ENCODE assay signal across 10 cellular contexts in the genomic region with DNA sequence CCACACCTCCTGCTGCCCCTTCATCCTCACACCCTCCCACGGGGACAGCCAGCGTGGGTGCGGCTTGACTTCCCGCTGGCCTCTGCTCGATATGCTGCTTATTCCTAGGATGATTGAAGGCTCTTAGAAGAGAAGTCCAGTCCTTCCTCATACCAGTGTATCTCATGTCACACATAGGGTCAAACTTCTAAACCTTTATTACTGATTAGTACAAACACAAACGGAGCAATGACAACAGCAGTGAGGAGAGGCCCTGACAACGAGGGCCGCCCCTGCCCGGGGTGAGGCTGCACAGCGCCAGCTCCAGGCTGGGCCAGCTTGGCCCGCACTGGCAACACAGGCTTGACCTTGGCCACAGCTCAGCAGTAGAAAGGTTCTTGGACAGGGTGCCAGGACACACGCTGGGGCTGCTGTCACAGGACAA. TPM values are rescaled to one million over a fixed set of nuclear protein-coding genes. Genes with fewer than 3 reads are reported as not detected.
DNase-seq lines count a peak whose midpoint lies in the region; ATAC-seq, FAIRE-seq and TF ChIP-seq lines count a peak whose summit lies in the region.
"Had no signal": no experiment of that assay in that cellular context is flagged by ENCODE, and none has a peak within 500 bp of the region (broad histone marks: within the 10 kb centered on the region; RNA-seq: fewer than 3 reads in every experiment).

No MANE protein-coding gene starts in this region.

- no peak for DNase-seq in activated T-cell treated with anti-CD3 and anti-CD28 coated beads, Interleukin-2, amount 50 U/mL, for 72 hours
- DNase-seq in activated T-cell treated with anti-CD3 and anti-CD28 coated beads, Interleukin-2, amount 50 U/mL, for 1 hour: no peak
- peak; percentile 91 to 94 (median 94) for DNase-seq in body of pancreas
- DNase-seq in medulla oblongata (ENCODE audit: extremely low spot score): peak; percentile 58
- peak; percentile 86 for DNase-seq in testis
- no peak for DNase-seq in NCI-H187 treated with DMSO at 0.1 percent for 48 hours (lab: John Stamatoyannopoulos, UW)
- no peak for DNase-seq in urothelium cell line (ENCODE audit: low spot score)
- DNase-seq in dedifferentiated amniotic fluid mesenchymal stem cell (ENCODE audit: extremely low spot score): no peak
- DNase-seq: NCI-H1048 had no signal

- no peak for FAIRE-seq in urothelium cell line (lab: Jason Lieb, UNC)

- H3K4me1 Mint-ChIP-seq in activated T-cell treated with anti-CD3 and anti-CD28 coated beads, Interleukin-2, amount 50 U/mL, for 72 hours (ENCODE audit: low read depth): peaks cover 48% of the 10 kb centered on the region

- H3K27ac ChIP-seq in body of pancreas (peak overlapping the region; percentile 93 to 98 (median 95)), testis (peak overlapping the region; percentile 51 to 79)

- no peaks in the 10 kb centered on the region for H3K27me3 ChIP-seq in body of pancreas
- no peaks in the 10 kb centered on the region for H3K27me3 ChIP-seq in testis

- H3K27ac Mint-ChIP-seq in activated T-cell treated with anti-CD3 and anti-CD28 coated beads, Interleukin-2, amount 50 U/mL, for 72 hours: peak overlapping the region; percentile 97

- peaks cover 75% of the 10 kb centered on the region for H3K4me1 ChIP-seq in body of pancreas
- H3K4me1 ChIP-seq in testis: peaks cover 22% of the 10 kb centered on the region

- peak overlapping the region; percentile 89 to 97 for H3K4me3 Mint-ChIP-seq in activated T-cell treated with anti-CD3 and anti-CD28 coated beads, Interleukin-2, amount 50 U/mL, for 72 hours

- no peak overlapping the region for H3K4me3 ChIP-seq in body of pancreas
- H3K4me3 ChIP-seq in testis: no peak overlapping the region

- TF ChIP-seq CTCF in body of pancreas (IDR thresholded peaks at IDR 0.05) (peak in 1 of 7 experiments; percentile 17), testis (IDR thresholded peaks at IDR 0.05) (no peak)

- H3K9me3 Mint-ChIP-seq in activated T-cell treated with anti-CD3 and anti-CD28 coated beads, Interleukin-2, amount 50 U/mL, for 72 hours: no peaks in the 10 kb centered on the region

- peaks cover 10% of the 10 kb centered on the region in 2 donors for H3K36me3 Mint-ChIP-seq in activated T-cell treated with anti-CD3 and anti-CD28 coated beads, Interleukin-2, amount 50 U/mL, for 72 hours (ENCODE audit: insufficient read depth in 2 of 2)

- H3K27me3 Mint-ChIP-seq in activated T-cell treated with anti-CD3 and anti-CD28 coated beads, Interleukin-2, amount 50 U/mL, for 72 hours (ENCODE audit: low read depth): no peaks in the 10 kb centered on the region

- TF ChIP-seq POLR2A in body of pancreas (IDR thresholded peaks at IDR 0.05): peak in 2 of 3 donors; percentile 63 to 68
- TF ChIP-seq POLR2A in testis (IDR thresholded peaks at IDR 0.05): no peak

- no peak for ATAC-seq in activated T-cell treated with anti-CD3 and anti-CD28 coated beads, Interleukin-2, amount 50 U/mL, for 72 hours (replicated peaks in 1 of 2)
- peak; percentile 61 for ATAC-seq in body of pancreas

- H3K36me3 ChIP-seq in body of pancreas (replicated peaks in 1 of 2; ENCODE audit: insufficient read depth in 1 of 2, low read depth in 2 of 2) (peaks cover under 1 to 16% of the 10 kb centered on the region in 2 donors), testis (ENCODE audit: low read depth, missing control alignments) (no peaks in the 10 kb centered on the region)

- WGBS in body of pancreas, 2 donors: 7 to 11% methylated on average over 9 to 12 of the region's 12 CpGs
- WGBS in testis, 2 donors: 51 to 73% methylated on average over 4 to 12 of the region's 12 CpGs

- intact Hi-C loops in body of pancreas (cut with DNase I) (no loop called here), testis (cut with DNase I; ENCODE audit: low total_unique reads) (no loop called here)

- H3K9me3 ChIP-seq in body of pancreas: no peaks in the 10 kb centered on the region
- H3K9me3 ChIP-seq in testis: no peaks in the 10 kb centered on the region

RNA-seq across cellular contexts. Expression of a gene that starts 3.7 kb away (rescaled TPM):
- total RNA-seq in activated T-cell treated with anti-CD3 and anti-CD28 coated beads, Interleukin-2, amount 50 U/mL, for 72 hours: 100 to 1,000 TPM; 135 to 136 TPM
- total RNA-seq in body of pancreas (10 to 100 TPM; 36.6 to 59.0 TPM), testis (10 to 100 TPM; 50.8 to 78.0 TPM)
- polyA plus RNA-seq in testis (ENCODE audit: insufficient read depth, low read depth, low replicate concordance): 138 TPM

RNA-seq across cellular contexts. Expression of a gene that starts 3.9 kb away (rescaled TPM):
- total RNA-seq in activated T-cell treated with anti-CD3 and anti-CD28 coated beads, Interleukin-2, amount 50 U/mL, for 72 hours: 1 to 10 TPM; 5.8 to 7.0 TPM
- 1 to 10 TPM in 1 of 2 donors, under 1 TPM in 1; 0.33 to 5.2 TPM for total RNA-seq in body of pancreas
- total RNA-seq in testis: 10 to 100 TPM in 1 of 2 donors, 1 to 10 TPM in 1; 6.2 to 16.1 TPM
- 8.9 TPM for polyA plus RNA-seq in testis (ENCODE audit: insufficient read depth, low read depth, low replicate concordance)

RNA-seq across cellular contexts. Expression of a gene that starts 19.3 kb away (rescaled TPM):
- total RNA-seq in activated T-cell treated with anti-CD3 and anti-CD28 coated beads, Interleukin-2, amount 50 U/mL, for 72 hours: 1 to 10 TPM in 1 of 2 donors, under 1 TPM in 1; 0.24 to 1.9 TPM
- total RNA-seq in body of pancreas (not detected), testis (10 to 100 TPM in 1 of 2 donors, 1 to 10 TPM in 1; 6.8 to 18.0 TPM)
- polyA plus RNA-seq in testis (ENCODE audit: insufficient read depth, low read depth, low replicate concordance): 30.3 TPM
- total RNA-seq: pulmonary artery endothelial cell had no signal

RNA-seq across cellular contexts. Expression of a gene that starts 29.0 kb away (rescaled TPM):
- 10 to 100 TPM; 14.2 to 15.5 TPM for total RNA-seq in activated T-cell treated with anti-CD3 and anti-CD28 coated beads, Interleukin-2, amount 50 U/mL, for 72 hours
- total RNA-seq in body of pancreas (10 to 100 TPM; 42.8 to 63.9 TPM), testis (10 to 100 TPM; 59.4 to 78.3 TPM)
- 22.2 TPM for polyA plus RNA-seq in testis (ENCODE audit: insufficient read depth, low read depth, low replicate concordance)

RNA-seq across cellular contexts. Expression of a gene that starts 35.4 kb away (rescaled TPM):
- 10 to 100 TPM; 38.0 to 38.9 TPM for total RNA-seq in activated T-cell treated with anti-CD3 and anti-CD28 coated beads, Interleukin-2, amount 50 U/mL, for 72 hours
- total RNA-seq in body of pancreas: 10 to 100 TPM; 27.4 to 27.8 TPM
- 10 to 100 TPM; 86.1 to 95.6 TPM for total RNA-seq in testis
- polyA plus RNA-seq in testis (ENCODE audit: insufficient read depth, low read depth, low replicate concordance): 82.9 TPM

Comparison
In these comparisons a context has a peak if more than half of its experiments do, and no peak if none do; other contexts are left out.
1. DNase-seq: peak in body of pancreas (4 of 4), medulla oblongata (single experiment) and testis (single experiment); none in activated T-cell treated with anti-CD3 and anti-CD28 coated beads, Interleukin-2, amount 50 U/mL, for 72 hours (0 of 2), activated T-cell treated with anti-CD3 and anti-CD28 coated beads, Interleukin-2, amount 50 U/mL, for 1 hour (single experiment), NCI-H187 treated with DMSO at 0.1 percent for 48 hours (single experiment), urothelium cell line (single experiment) and dedifferentiated amniotic fluid mesenchymal stem cell (single experiment).